7 cellular contexts compared by ENCODE assay signal in genomic region chr2:25310965-25311865, GRCh38. TPM values are rescaled to one million over a fixed set of nuclear protein-coding genes. Genes with fewer than 3 reads are reported as not detected.
DNase-seq lines count a peak whose midpoint lies in the region; ATAC-seq and TF ChIP-seq lines count a peak whose summit lies in the region.

No MANE protein-coding gene starts in this region.

- no peak overlapping the region for H3K4me3 ChIP-seq in PC-3 (ENCODE audit: low read length)
- no peak overlapping the region for H3K4me3 ChIP-seq in gastroesophageal sphincter
- no peak overlapping the region for H3K4me3 ChIP-seq in stomach smooth muscle (ENCODE audit: low read length in 2 of 2)
- no peak overlapping the region for H3K4me3 ChIP-seq in OCI-LY7 (ENCODE audit: low read depth, low read length, poor library complexity, severe bottlenecking)

- H3K27me3 ChIP-seq in PC-3 (ENCODE audit: low read length) = no peaks in the 10 kb centered on the region
- no peaks in the 10 kb centered on the region for H3K27me3 ChIP-seq in gastroesophageal sphincter
- H3K27me3 ChIP-seq in stomach smooth muscle (ENCODE audit: control insufficient read depth in 1 of 2, insufficient read depth in 2 of 2, low read length in 2 of 2) = no peaks in the 10 kb centered on the region

- H3K79me2 ChIP-seq in PC-3 (ENCODE audit: low read length) (no peaks in the 10 kb centered on the region), OCI-LY7 (ENCODE audit: insufficient read depth, low read depth, low read length) (no peaks in the 10 kb centered on the region)

- H3K9me2 ChIP-seq in PC-3 (replicated peaks; ENCODE audit: low read length) (no peaks in the 10 kb centered on the region), OCI-LY7 (ENCODE audit: insufficient read depth, low read length) (no peaks in the 10 kb centered on the region)

- H3K9ac ChIP-seq in PC-3 (ENCODE audit: low read length) (no peak overlapping the region), stomach smooth muscle (ENCODE audit: low read length in 2 of 2) (no peak overlapping the region)

- H3F3A ChIP-seq in PC-3 (ENCODE audit: low read length, unreplicated experiment) = no peaks in the 10 kb centered on the region

- TF ChIP-seq POLR2A in gastroesophageal sphincter (IDR thresholded peaks at IDR 0.05) = no peak

- H3K4me1 ChIP-seq in PC-3 (ENCODE audit: insufficient read depth, low read length) = peaks cover 20% of the 10 kb centered on the region
- peaks cover 3 to 100% (median 62%) of the 10 kb centered on the region in 3 donors for H3K4me1 ChIP-seq in gastroesophageal sphincter
- H3K4me1 ChIP-seq in stomach smooth muscle (ENCODE audit: control insufficient read depth, insufficient read depth, low read length) = peaks cover 79% of the 10 kb centered on the region
- peaks cover 16% of the 10 kb centered on the region for H3K4me1 ChIP-seq in OCI-LY7 (ENCODE audit: insufficient read depth, low read length, poor library complexity, severe bottlenecking)

- BruUV-seq in PC-3 (replicated peaks; lab: Mats Ljungman, UMichigan) (no TSS peak), OCI-LY7 (replicated peaks; lab: Mats Ljungman, UMichigan) (no TSS peak)

- DNase-seq in M059J (ENCODE audit: low read depth) = peak; percentile 14
- DNase-seq in PC-3 = peak; percentile 88
- DNase-seq in OCI-LY7 (ENCODE audit: low spot score) = no peak
- no peak for DNase-seq in activated T-cell treated with anti-CD3 and anti-CD28 coated beads for 4 hours

- CTCF ChIA-PET in PC-3 (lab: Charles Lee) (no interaction called here), OCI-LY7 (lab: Charles Lee; ENCODE audit: unreplicated experiment) (no interaction called here)

- no peak for TF ChIP-seq EP300 in gastroesophageal sphincter (IDR thresholded peaks at IDR 0.05)

- H3K36me3 ChIP-seq in PC-3 (ENCODE audit: low read depth, low read length) = no peaks in the 10 kb centered on the region
- peaks cover 0 to 22% of the 10 kb centered on the region in 2 donors for H3K36me3 ChIP-seq in gastroesophageal sphincter
- peaks cover 10 to 12% of the 10 kb centered on the region in 2 donors for H3K36me3 ChIP-seq in stomach smooth muscle (ENCODE audit: control insufficient read depth in 2 of 2, insufficient read depth in 2 of 2, low read length in 2 of 2)
- H3K36me3 ChIP-seq in OCI-LY7 (ENCODE audit: insufficient read depth, low read length) = no peaks in the 10 kb centered on the region

- no peak for TF ChIP-seq CTCF in PC-3 (conservative IDR thresholded peaks at IDR 0.05; ENCODE audit: low read depth, low read length)
- no peak for TF ChIP-seq CTCF in gastroesophageal sphincter (IDR thresholded peaks at IDR 0.05)
- no peak for TF ChIP-seq CTCF in OCI-LY7 (conservative IDR thresholded peaks at IDR 0.05; ENCODE audit: low read length)

- ATAC-seq in PC-3 (peak; percentile 82), gastroesophageal sphincter (no peak), HG03442 (IDR thresholded peaks at IDR 0.05; ENCODE audit: unreplicated experiment) (no peak)

- H3K4me2 ChIP-seq in PC-3 (ENCODE audit: low read length) = peak overlapping the region; percentile 58
- H3K4me2 ChIP-seq in OCI-LY7 (ENCODE audit: low read length) = no peak overlapping the region

- POLR2A ChIA-PET in PC-3 (lab: Charles Lee; ENCODE audit: unreplicated experiment) (no interaction called here), OCI-LY7 (lab: Charles Lee) (no interaction called here)

- H3K27ac ChIP-seq in PC-3 (ENCODE audit: low read length) (no peak overlapping the region), gastroesophageal sphincter (peak overlapping the region in 3 of 4 donors; percentile 58 to 76 (median 59)), stomach smooth muscle (ENCODE audit: low read length) (peak overlapping the region; percentile 55), OCI-LY7 (ENCODE audit: low read depth, low read length, poor library complexity, severe bottlenecking) (no peak overlapping the region)

- H2AFZ ChIP-seq in PC-3 (ENCODE audit: low read length) = no peak overlapping the region
- H2AFZ ChIP-seq in OCI-LY7 (ENCODE audit: low read length) = no peak overlapping the region

- intact Hi-C loops in PC-3 (cut with micrococcal nuclease) (no loop called here), OCI-LY7 (cut with micrococcal nuclease; ENCODE audit: unreplicated experiment) (no loop called here)

- H3K9me3 ChIP-seq in PC-3 (ENCODE audit: low read length) (no peaks in the 10 kb centered on the region), gastroesophageal sphincter (no peaks in the 10 kb centered on the region), stomach smooth muscle (ENCODE audit: control insufficient read depth in 2 of 2, low read length in 2 of 2) (no peaks in the 10 kb centered on the region), OCI-LY7 (ENCODE audit: low read length) (no peaks in the 10 kb centered on the region)

- 23% methylated on average over 6 of the region's 14 CpGs; no CpG with 5 or more reads in 1 of the 2 donors for WGBS in gastroesophageal sphincter (ENCODE audit: low coverage in 1 of 2), 2 donors

- H4K20me1 ChIP-seq in PC-3 (ENCODE audit: low read length) (no peaks in the 10 kb centered on the region), OCI-LY7 (ENCODE audit: insufficient read depth, low read length) (no peaks in the 10 kb centered on the region)

RNA-seq across cellular contexts. Expression of gene DNMT3A, which starts 30.5 kb away (rescaled TPM):
- 2.2 and 3.9 TPM in 2 replicates for total RNA-seq in M059J (2014; rRNA removed; shearing (Covaris generic))
- total RNA-seq in PC-3 (2014; rRNA removed) (12.2 and 20.6 TPM in 2 replicates), gastroesophageal sphincter (10 to 100 TPM; 14.7 to 40.2 (median 18.3) TPM), OCI-LY7 (2022) (7.2 and 7.3 TPM in 2 replicates)
- 2.6 and 2.8 TPM in 2 replicates for total RNA-seq in OCI-LY7 (2014; rRNA removed; shearing (Covaris generic))

Comparison
In these comparisons a context has a peak if more than half of its experiments do, and no peak if none do; other contexts are left out.
1. DNase-seq: peak in M059J (single experiment) and PC-3 (single experiment); none in OCI-LY7 (single experiment) and activated T-cell treated with anti-CD3 and anti-CD28 coated beads for 4 hours (single experiment).
2. H3K27ac ChIP-seq: peak in gastroesophageal sphincter (3 of 4) and stomach smooth muscle (single experiment); none in PC-3 (single experiment) and OCI-LY7 (single experiment).